In the genomic region with DNA sequence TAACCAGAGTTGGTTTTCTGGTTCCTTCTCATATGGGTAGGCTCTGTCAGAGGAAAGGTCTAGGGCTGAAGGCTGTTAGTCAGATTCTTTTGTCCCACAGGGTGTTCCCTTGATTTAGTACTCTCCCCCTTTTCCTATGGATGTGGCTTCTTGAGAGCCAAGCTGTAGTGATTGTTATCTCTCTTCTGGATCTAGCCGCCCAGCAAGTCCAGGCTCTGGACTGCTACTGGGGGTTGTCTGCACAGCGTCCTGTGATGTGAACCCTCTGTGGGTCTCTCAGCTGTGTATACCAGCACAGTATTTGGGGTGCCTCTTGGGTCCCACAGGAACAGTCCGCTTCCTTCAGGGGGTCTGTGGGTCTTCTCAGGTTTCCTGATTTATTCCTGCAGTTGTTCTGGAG, we compare ENCODE assay signal across 23 cellular contexts.
"Had no signal": no experiment of that assay in that cellular context is flagged by ENCODE, and none has a peak within 500 bp of the region (broad histone marks: within the 10 kb centered on the region; RNA-seq: fewer than 3 reads in every experiment).

No MANE protein-coding gene starts in this region.

- DNase-seq: head of caudate nucleus; hippocampal formation; kidney; lower lobe of right lung; mammary epithelial cell; naive thymus-derived CD8-positive, alpha-beta T cell; occipital lobe; psoas muscle; right lobe of liver; stimulated activated CD4-positive, alpha-beta T cell treated with anti-CD3 and anti-CD28 coated beads, Interleukin-12 subunit alpha, Interleukin-12 subunit beta, amount 100 ng/mL, for 4 hours; stimulated activated CD4-positive, alpha-beta T cell treated with anti-CD3 and anti-CD28 coated beads, Interleukin-15, amount 100 ng/mL, for 24 hours; stimulated activated CD4-positive, alpha-beta T cell treated with anti-CD3 and anti-CD28 coated beads, Interleukin-2, amount 100 ng/mL, for 24 hours; stimulated activated CD4-positive, alpha-beta T cell treated with anti-CD3 and anti-CD28 coated beads, Interleukin-4, amount 100 ng/mL, for 1 hour; stimulated activated naive B cell treated with anti-CD40 and anti-IgM and Interleukin-4, amounts not matched to agents 10 μg/mL and 1 μg/mL and 100 μg/mL, for 72 hours; stimulated activated naive CD8-positive, alpha-beta T cell treated with anti-CD3 and anti-CD28 coated beads, Interleukin-15, Interleukin-2, amounts not matched to agents 100 U/mL and 50 U/mL, for 24 hours; stomach; upper lobe of left lung had no signal

- H3K4me3 ChIP-seq: lower lobe of right lung, psoas muscle, right lobe of liver, stomach, tibial nerve, upper lobe of left lung, vagina had no signal

- H3K4me1 Mint-ChIP-seq: naive thymus-derived CD8-positive, alpha-beta T cell; nephron; neural crest cell; stimulated activated naive B cell treated with anti-CD40 and anti-IgM and Interleukin-4, amounts not matched to agents 10 μg/mL and 1 μg/mL and 100 μg/mL, for 72 hours had no signal

- H2AFZ ChIP-seq: parathyroid adenoma had no signal

- H3K27ac Mint-ChIP-seq: naive thymus-derived CD8-positive, alpha-beta T cell; nephron; stimulated activated naive B cell treated with anti-CD40 and anti-IgM and Interleukin-4, amounts not matched to agents 10 μg/mL and 1 μg/mL and 100 μg/mL, for 72 hours had no signal

- ATAC-seq: lower lobe of right lung; naive thymus-derived CD8-positive, alpha-beta T cell; right lobe of liver; stimulated activated naive B cell treated with anti-CD40 and anti-IgM and Interleukin-4, amounts not matched to agents 10 μg/mL and 1 μg/mL and 100 μg/mL, for 72 hours; stimulated activated naive CD8-positive, alpha-beta T cell treated with anti-CD3 and anti-CD28 coated beads, Interleukin-15, Interleukin-2, amounts not matched to agents 100 U/mL and 50 U/mL, for 24 hours had no signal

- H3K4me1 ChIP-seq: lower lobe of right lung, parathyroid adenoma, right lobe of liver, tibial nerve, upper lobe of left lung, vagina had no signal

- H3K9ac ChIP-seq: parathyroid adenoma had no signal

- H3K4me3 Mint-ChIP-seq: naive thymus-derived CD8-positive, alpha-beta T cell; nephron; neural crest cell; stimulated activated naive B cell treated with anti-CD40 and anti-IgM and Interleukin-4, amounts not matched to agents 10 μg/mL and 1 μg/mL and 100 μg/mL, for 72 hours had no signal

- H3K27me3 ChIP-seq: right lobe of liver, stomach, tibial nerve, upper lobe of left lung, vagina had no signal

- H3K9me3 ChIP-seq: lower lobe of right lung, neutrophil, right lobe of liver, upper lobe of left lung, vagina had no signal

- H3K36me3 Mint-ChIP-seq: stimulated activated naive B cell treated with anti-CD40 and anti-IgM and Interleukin-4, amounts not matched to agents 10 μg/mL and 1 μg/mL and 100 μg/mL, for 72 hours had no signal

- H3K27ac ChIP-seq: lower lobe of right lung, neutrophil, parathyroid adenoma, psoas muscle, right lobe of liver, stomach, tibial nerve, upper lobe of left lung, vagina had no signal

- H3K36me3 ChIP-seq: lower lobe of right lung, neutrophil, right lobe of liver, vagina had no signal
